ENCODE assay signal across 8 cellular contexts in the genomic region with DNA sequence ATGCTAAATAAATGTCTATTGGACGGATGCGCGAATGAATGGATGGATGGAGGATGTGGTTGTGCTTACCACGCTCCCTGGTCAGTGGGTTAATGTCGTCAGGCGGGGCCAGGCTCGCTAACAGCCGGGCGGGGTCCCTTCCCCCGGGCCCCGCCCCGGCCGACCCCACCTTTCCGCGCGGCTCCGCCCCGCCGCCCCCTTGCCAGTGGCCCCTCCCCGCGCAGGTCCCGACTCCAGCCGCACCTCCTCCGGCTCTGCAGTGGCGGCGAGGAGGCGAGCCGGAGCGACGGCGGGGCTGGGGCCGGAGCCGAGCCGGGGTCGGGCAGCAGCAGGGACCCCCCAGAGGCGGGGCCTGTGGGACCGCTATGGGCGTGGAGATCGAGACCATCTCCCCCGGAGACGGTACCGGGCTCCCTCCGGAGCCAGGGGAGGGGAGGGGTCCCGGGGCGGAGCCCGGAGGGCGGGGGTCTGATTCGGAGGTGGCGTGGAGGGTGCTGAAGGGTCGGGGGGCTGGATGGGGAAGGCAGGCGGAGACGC. TPM values are rescaled to one million over a fixed set of nuclear protein-coding genes. Genes with fewer than 3 reads are reported as not detected.
DNase-seq lines count a peak whose midpoint lies in the region; ATAC-seq and TF ChIP-seq lines count a peak whose summit lies in the region.

Gene FKBP1B (plus strand): TSS at position 257 of the 537 bp plus-strand sequence. CDS start 109 bp downstream, at position 366.

- H3K36me3 ChIP-seq in GM23248 (ENCODE audit: low read depth) (no peaks in the 10 kb centered on the region), neuron (ENCODE audit: insufficient read depth, low read length) (peaks cover 3% of the 10 kb centered on the region), tibial artery (no peaks in the 10 kb centered on the region)

- intact Hi-C loops in activated T-helper 1 cell treated with anti-CD3 and anti-CD28 coated beads, Interleukin-12 subunit alpha, Interleukin-12 subunit beta, Interleukin-2, Interleukin-4 antibody, amounts not matched to agents 30 ng/mL and 10 ng/mL and 1 ng/mL, durations not matched to agents 14 hours and 24 hours and 36 hours (cut with micrococcal nuclease), result no loop called here
- intact Hi-C loops in tibial artery (cut with DNase I; ENCODE audit: low total_unique reads), result loop anchor here (5.0 kb wide), 1 partner anchor 33 kb away; the partner anchor contains the start of gene TP53I3

- H3K9me3 Mint-ChIP-seq in activated T-helper 1 cell treated with anti-CD3 and anti-CD28 coated beads, Interleukin-12 subunit alpha, Interleukin-12 subunit beta, Interleukin-2, Interleukin-4 antibody, amounts not matched to agents 30 ng/mL and 10 ng/mL and 1 ng/mL, durations not matched to agents 14 hours and 24 hours and 36 hours, result no peaks in the 10 kb centered on the region

- peak; percentile 67 for DNase-seq in GM23248
- peak; percentile 58 for DNase-seq in NCI-H774 (lab: John Stamatoyannopoulos, UW)
- DNase-seq in activated T-helper 1 cell treated with anti-CD3 and anti-CD28 coated beads, Interleukin-12 subunit alpha, Interleukin-12 subunit beta, Interleukin-2, Interleukin-4 antibody, amounts not matched to agents 30 ng/mL and 10 ng/mL and 1 ng/mL, durations not matched to agents 14 hours and 24 hours and 36 hours (ENCODE audit: low spot score), result peak; percentile 47
- peak; percentile 46 for DNase-seq in fibroblast of villous mesenchyme (ENCODE audit: low read depth)
- DNase-seq in tibial artery, result peak; percentile 41 to 70

- peaks cover 2% of the 10 kb centered on the region for H3K36me3 Mint-ChIP-seq in activated T-helper 1 cell treated with anti-CD3 and anti-CD28 coated beads, Interleukin-12 subunit alpha, Interleukin-12 subunit beta, Interleukin-2, Interleukin-4 antibody, amounts not matched to agents 30 ng/mL and 10 ng/mL and 1 ng/mL, durations not matched to agents 14 hours and 24 hours and 36 hours (ENCODE audit: low read depth)

- H3K9me3 ChIP-seq in GM23248 (ENCODE audit: low read depth) (no peaks in the 10 kb centered on the region), neuron (ENCODE audit: low read length) (no peaks in the 10 kb centered on the region), tibial artery (no peaks in the 10 kb centered on the region)

- H3F3A ChIP-seq in GM23248 (ENCODE audit: insufficient read depth), result peaks cover 10% of the 10 kb centered on the region

- peak within 1 kb of the TSS; percentile 81 for H3K4me3 Mint-ChIP-seq in activated T-helper 1 cell treated with anti-CD3 and anti-CD28 coated beads, Interleukin-12 subunit alpha, Interleukin-12 subunit beta, Interleukin-2, Interleukin-4 antibody, amounts not matched to agents 30 ng/mL and 10 ng/mL and 1 ng/mL, durations not matched to agents 14 hours and 24 hours and 36 hours

- peaks cover 9% of the 10 kb centered on the region; the same call in 1 of the 2 replicates for H3K4me1 ChIP-seq in GM23248 (ENCODE audit: insufficient read depth)
- H3K4me1 ChIP-seq in neuron (ENCODE audit: insufficient read depth, low read length), result peaks cover 15% of the 10 kb centered on the region
- peaks cover 0 to 42% (median 22%) of the 10 kb centered on the region in 4 donors for H3K4me1 ChIP-seq in tibial artery

- H3K79me2 ChIP-seq in GM23248 (ENCODE audit: insufficient read depth), result peaks cover 23% of the 10 kb centered on the region

- 1 to 2% methylated on average over 23 to 50 of the region's 52 CpGs for WGBS in GM23248 (ENCODE audit: low coverage in 1 of 2, low lambda C conversion rate in 2 of 2, missing lambda C conversion rate in 2 of 2), 2 experiments

- H3K27me3 Mint-ChIP-seq in activated T-helper 1 cell treated with anti-CD3 and anti-CD28 coated beads, Interleukin-12 subunit alpha, Interleukin-12 subunit beta, Interleukin-2, Interleukin-4 antibody, amounts not matched to agents 30 ng/mL and 10 ng/mL and 1 ng/mL, durations not matched to agents 14 hours and 24 hours and 36 hours (ENCODE audit: insufficient read depth), result peaks cover 4% of the 10 kb centered on the region

- no peak for ATAC-seq in HG03280 (IDR thresholded peaks at IDR 0.05; ENCODE audit: unreplicated experiment)

- H3K4me2 ChIP-seq in GM23248 (ENCODE audit: unreplicated experiment), result peak within 1 kb of the TSS; percentile 84

- H4K20me1 ChIP-seq in GM23248 (ENCODE audit: insufficient read depth), result no peaks in the 10 kb centered on the region

- peak within 1 kb of the TSS; percentile 63 for H3K9ac ChIP-seq in GM23248

- peaks cover 24% of the 10 kb centered on the region for H3K4me1 Mint-ChIP-seq in activated T-helper 1 cell treated with anti-CD3 and anti-CD28 coated beads, Interleukin-12 subunit alpha, Interleukin-12 subunit beta, Interleukin-2, Interleukin-4 antibody, amounts not matched to agents 30 ng/mL and 10 ng/mL and 1 ng/mL, durations not matched to agents 14 hours and 24 hours and 36 hours (ENCODE audit: low read depth)

- no peak within 1 kb of the TSS for H3K27ac Mint-ChIP-seq in activated T-helper 1 cell treated with anti-CD3 and anti-CD28 coated beads, Interleukin-12 subunit alpha, Interleukin-12 subunit beta, Interleukin-2, Interleukin-4 antibody, amounts not matched to agents 30 ng/mL and 10 ng/mL and 1 ng/mL, durations not matched to agents 14 hours and 24 hours and 36 hours

- peak within 1 kb of the TSS; percentile 72 for H3K4me3 ChIP-seq in GM23248
- H3K4me3 ChIP-seq in fibroblast of villous mesenchyme (ENCODE audit: low read depth, low read length), result peak within 1 kb of the TSS; percentile 73
- H3K4me3 ChIP-seq in neuron (ENCODE audit: low read length), result peak within 1 kb of the TSS; percentile 62
- peak within 1 kb of the TSS; percentile 68 to 80 for H3K4me3 ChIP-seq in tibial artery

- H2AFZ ChIP-seq in GM23248 (peak within 1 kb of the TSS; percentile 74), neuron (ENCODE audit: low read depth, low read length) (peak within 1 kb of the TSS; percentile 62)

- peak within 1 kb of the TSS; percentile 77 for H3K27ac ChIP-seq in 22Rv1
- no peak within 1 kb of the TSS for H3K27ac ChIP-seq in GM23248
- H3K27ac ChIP-seq in tibial artery, result peak within 1 kb of the TSS; percentile 73

- no peaks in the 10 kb centered on the region for H3K9me2 ChIP-seq in GM23248 (ENCODE audit: insufficient read depth)

- H3K27me3 ChIP-seq in GM23248 (replicated peaks; ENCODE audit: insufficient read depth) (no peaks in the 10 kb centered on the region), neuron (ENCODE audit: insufficient read depth, low read length) (no peaks in the 10 kb centered on the region), tibial artery (no peaks in the 10 kb centered on the region)

- TF ChIP-seq CTCF in 22Rv1 (IDR thresholded peaks at IDR 0.05) (no peak), fibroblast of villous mesenchyme (IDR thresholded peaks at IDR 0.05; ENCODE audit: insufficient read depth, low read depth, low read length) (no peak), tibial artery (IDR thresholded peaks at IDR 0.05) (no peak)

- in situ Hi-C loops in GM23248 (cut with MboI), result no loop called here

RNA-seq across cellular contexts. Expression of gene FKBP1B, which starts in this region (rescaled TPM):
- total RNA-seq in GM23248 (2014; rRNA removed; shearing (Covaris generic)), result 1.0 and 7.5 TPM in 2 replicates
- polyA plus RNA-seq in GM23248 (2016; fragmentation: Nextera tagmentation; extraction: Ambion mirVana), result 7.0 and 8.7 TPM in 2 replicates
- 0.47 and 0.71 TPM in 2 replicates for total RNA-seq in activated T-helper 1 cell treated with anti-CD3 and anti-CD28 coated beads, Interleukin-12 subunit alpha, Interleukin-12 subunit beta, Interleukin-2, Interleukin-4 antibody, amounts not matched to agents 30 ng/mL and 10 ng/mL and 1 ng/mL, durations not matched to agents 14 hours and 24 hours and 36 hours
- total RNA-seq in fibroblast of villous mesenchyme, result 6.0 and 9.3 TPM in 2 replicates

Comparison
In these comparisons a context has a peak if more than half of its experiments do, and no peak if none do; other contexts are left out.
1. Peak in DNase-seq in activated T-helper 1 cell treated with anti-CD3 and anti-CD28 coated beads, Interleukin-12 subunit alpha, Interleukin-12 subunit beta, Interleukin-2, Interleukin-4 antibody, amounts not matched to agents 30 ng/mL and 10 ng/mL and 1 ng/mL, durations not matched to agents 14 hours and 24 hours and 36 hours; RNA of the gene not detected or under 1 TPM.